Comparison of ENCODE assay signal across 28 cellular contexts in the genomic region with DNA sequence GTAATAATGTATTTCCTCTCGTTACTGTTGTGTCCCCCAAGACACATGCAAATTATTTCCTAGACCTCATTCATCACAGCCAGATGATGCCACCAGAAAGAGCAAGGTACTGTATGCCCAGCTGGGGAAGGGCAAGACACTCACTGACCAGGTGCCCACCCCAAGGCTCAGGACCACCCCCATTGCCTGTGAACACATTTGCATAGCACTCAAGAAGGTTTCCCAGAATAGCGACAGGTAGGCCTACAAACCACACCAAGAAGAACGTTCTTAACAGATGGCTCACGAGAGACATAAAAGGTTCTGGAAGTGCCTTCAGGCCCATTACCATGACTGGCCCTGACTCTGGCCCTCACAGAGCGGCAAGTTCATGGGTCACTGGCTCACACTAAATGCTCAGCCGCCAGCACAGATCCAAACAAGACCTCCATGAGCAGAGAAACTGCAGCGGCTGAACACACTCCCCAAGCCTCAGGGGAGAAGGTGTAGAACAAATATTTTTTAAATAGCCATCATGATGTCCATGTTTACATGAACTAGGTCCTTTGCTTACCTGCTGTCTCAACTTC.
"Had no signal": no experiment of that assay in that cellular context is flagged by ENCODE, and none has a peak within 500 bp of the region (broad histone marks: within the 10 kb centered on the region; RNA-seq: fewer than 3 reads in every experiment).

No MANE protein-coding gene starts in this region.

- H3K27ac Mint-ChIP-seq: activated CD4-positive, alpha-beta memory T cell treated with anti-CD3 and anti-CD28 coated beads, Interleukin-2, amount 10 ng/mL, durations not matched to agents 7 days and 5 days; activated CD4-positive, alpha-beta T cell treated with anti-CD3 and anti-CD28 coated beads, Interleukin-2, amount 10 ng/mL, durations not matched to agents 24 days and 14 days; activated naive CD4-positive, alpha-beta T cell treated with anti-CD3 and anti-CD28 coated beads, Interleukin-2, amount 10 ng/mL, durations not matched to agents 7 days and 5 days; memory B cell; stimulated activated naive B cell treated with anti-CD40 and anti-IgM and Interleukin-4, amounts not matched to agents 10 μg/mL and 1 μg/mL and 100 μg/mL, for 72 hours had no signal

- H3K27me3 Mint-ChIP-seq: activated CD4-positive, alpha-beta memory T cell treated with anti-CD3 and anti-CD28 coated beads, Interleukin-2, amount 10 ng/mL, durations not matched to agents 7 days and 5 days; activated CD4-positive, alpha-beta T cell treated with anti-CD3 and anti-CD28 coated beads, Interleukin-2, amount 10 ng/mL, durations not matched to agents 24 days and 14 days; activated naive CD4-positive, alpha-beta T cell treated with anti-CD3 and anti-CD28 coated beads, Interleukin-2, amount 10 ng/mL, durations not matched to agents 7 days and 5 days; activated T-cell treated with anti-CD3 and anti-CD28 coated beads, Interleukin-2, amount 50 U/mL, for 24 hours; central memory CD8-positive, alpha-beta T cell; memory B cell; naive thymus-derived CD8-positive, alpha-beta T cell; stimulated activated naive B cell treated with anti-CD40 and anti-IgM and Interleukin-4, amounts not matched to agents 10 μg/mL and 1 μg/mL and 100 μg/mL, for 72 hours had no signal

- DNase-seq: activated CD4-positive, alpha-beta memory T cell treated with anti-CD3 and anti-CD28 coated beads, Interleukin-2, amount 10 ng/mL, durations not matched to agents 7 days and 5 days; activated CD4-positive, alpha-beta T cell treated with anti-CD3 and anti-CD28 coated beads, Interleukin-2, amount 10 ng/mL, durations not matched to agents 24 days and 14 days; activated CD8-positive, alpha-beta memory T cell treated with anti-CD3 and anti-CD28 coated beads, Interleukin-2, amount 50 U/mL, for 48 hours; activated gamma-delta T cell; activated naive CD4-positive, alpha-beta T cell treated with anti-CD3 and anti-CD28 coated beads, Interleukin-2, amount 10 ng/mL, durations not matched to agents 7 days and 5 days; activated T-cell treated with anti-CD3 and anti-CD28 coated beads, Interleukin-2, amount 50 U/mL, for 24 hours; amygdala; dermis blood vessel endothelial cell; effector CD8-positive, alpha-beta T cell; left cardiac atrium; nucleus accumbens; psoas muscle; stimulated activated CD4-positive, alpha-beta T cell treated with anti-CD3 and anti-CD28 coated beads, Interleukin-15, amount 100 ng/mL, for 24 hours; stimulated activated CD4-positive, alpha-beta T cell treated with anti-CD3 and anti-CD28 coated beads, Interleukin-2, amount 100 ng/mL, for 24 hours; stimulated activated naive B cell treated with anti-CD40 and anti-IgM and Interleukin-4, amounts not matched to agents 10 μg/mL and 1 μg/mL and 100 μg/mL, for 72 hours; T-helper 1 cell; T-helper 9 cell had no signal

- H3K4me1 Mint-ChIP-seq: activated CD4-positive, alpha-beta memory T cell treated with anti-CD3 and anti-CD28 coated beads, Interleukin-2, amount 10 ng/mL, durations not matched to agents 7 days and 5 days; activated CD4-positive, alpha-beta T cell treated with anti-CD3 and anti-CD28 coated beads, Interleukin-2, amount 10 ng/mL, durations not matched to agents 24 days and 14 days; activated naive CD4-positive, alpha-beta T cell treated with anti-CD3 and anti-CD28 coated beads, Interleukin-2, amount 10 ng/mL, durations not matched to agents 7 days and 5 days; neural crest cell had no signal

- H3K4me3 Mint-ChIP-seq: activated CD4-positive, alpha-beta memory T cell treated with anti-CD3 and anti-CD28 coated beads, Interleukin-2, amount 10 ng/mL, durations not matched to agents 7 days and 5 days; activated CD4-positive, alpha-beta T cell treated with anti-CD3 and anti-CD28 coated beads, Interleukin-2, amount 10 ng/mL, durations not matched to agents 24 days and 14 days; activated naive CD4-positive, alpha-beta T cell treated with anti-CD3 and anti-CD28 coated beads, Interleukin-2, amount 10 ng/mL, durations not matched to agents 7 days and 5 days; activated T-cell treated with anti-CD3 and anti-CD28 coated beads, Interleukin-2, amount 50 U/mL, for 24 hours; central memory CD8-positive, alpha-beta T cell; memory B cell; naive thymus-derived CD8-positive, alpha-beta T cell; neural crest cell; stimulated activated naive B cell treated with anti-CD40 and anti-IgM and Interleukin-4, amounts not matched to agents 10 μg/mL and 1 μg/mL and 100 μg/mL, for 72 hours had no signal

- H3K9me3 Mint-ChIP-seq: activated CD4-positive, alpha-beta memory T cell treated with anti-CD3 and anti-CD28 coated beads, Interleukin-2, amount 10 ng/mL, durations not matched to agents 7 days and 5 days; activated CD4-positive, alpha-beta T cell treated with anti-CD3 and anti-CD28 coated beads, Interleukin-2, amount 10 ng/mL, durations not matched to agents 24 days and 14 days; activated naive CD4-positive, alpha-beta T cell treated with anti-CD3 and anti-CD28 coated beads, Interleukin-2, amount 10 ng/mL, durations not matched to agents 7 days and 5 days; activated T-cell treated with anti-CD3 and anti-CD28 coated beads, Interleukin-2, amount 50 U/mL, for 24 hours; central memory CD8-positive, alpha-beta T cell; memory B cell; naive thymus-derived CD8-positive, alpha-beta T cell; neural crest cell; stimulated activated naive B cell treated with anti-CD40 and anti-IgM and Interleukin-4, amounts not matched to agents 10 μg/mL and 1 μg/mL and 100 μg/mL, for 72 hours had no signal

- ATAC-seq: activated CD4-positive, CD25-positive, alpha-beta regulatory T cell treated with anti-CD3 and anti-CD28 coated beads, Interleukin-2, amount 50 U/mL, for 24 hours; gastrocnemius medialis; left cardiac atrium; naive thymus-derived CD8-positive, alpha-beta T cell; psoas muscle; stimulated activated naive B cell treated with anti-CD40 and anti-IgM and Interleukin-4, amounts not matched to agents 10 μg/mL and 1 μg/mL and 100 μg/mL, for 72 hours had no signal

- FAIRE-seq: bronchial epithelial cell, colon, endometrium, keratinocyte, TTC549 had no signal
